Comparison of ENCODE assay signal across 16 cellular contexts in the genomic region with DNA sequence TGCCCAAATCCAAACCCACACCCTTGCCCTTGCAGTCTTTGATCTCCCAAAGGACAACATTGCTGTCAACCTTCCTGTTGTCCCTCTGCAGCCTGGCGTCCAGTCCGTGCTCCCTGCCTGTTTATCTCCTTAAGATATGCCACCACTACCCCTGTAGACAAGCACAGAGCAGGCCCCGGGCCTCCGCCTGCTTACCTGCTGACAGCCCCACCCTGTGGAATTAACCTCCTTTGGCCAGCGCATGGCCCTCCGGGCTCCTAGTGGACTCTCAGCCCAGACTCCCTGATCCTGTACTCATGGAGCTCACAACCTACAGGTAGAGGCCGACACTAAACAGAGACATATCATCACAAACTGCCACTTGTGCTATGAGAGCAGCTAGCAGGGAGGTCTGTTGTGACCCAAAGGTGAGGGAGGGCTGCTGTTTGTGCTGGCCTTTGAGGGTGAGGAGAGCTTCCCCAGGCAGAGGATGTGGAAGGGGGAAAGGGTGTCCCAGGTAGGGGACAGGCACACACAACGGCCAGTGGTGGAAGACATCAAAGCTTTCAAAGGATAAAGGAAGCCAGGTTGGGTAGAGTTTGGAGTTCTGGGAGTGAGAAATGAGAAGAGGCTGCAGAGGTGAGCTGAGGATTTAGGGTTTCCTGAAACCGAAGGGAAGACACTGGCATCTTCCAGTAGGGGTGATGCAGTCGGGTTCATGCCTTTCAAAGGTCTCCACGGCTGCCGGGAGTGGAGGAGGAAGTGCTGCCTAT.
DNase-seq lines count a peak whose midpoint lies in the region; ATAC-seq and TF ChIP-seq lines count a peak whose summit lies in the region.
"Had no signal": no experiment of that assay in that cellular context is flagged by ENCODE, and none has a peak within 500 bp of the region (broad histone marks: within the 10 kb centered on the region; RNA-seq: fewer than 3 reads in every experiment).

No MANE protein-coding gene starts in this region.

- TF ChIP-seq CTCF in Caco-2 (IDR thresholded peaks at IDR 0.05; ENCODE audit: insufficient read depth in 1 of 2, low read depth in 1 of 2, low read length in 1 of 2, severe bottlenecking in 1 of 2, unreplicated experiment in 1 of 2) (no peak), endodermal cell (conservative IDR thresholded peaks at IDR 0.05) (no peak), GM10266 (IDR thresholded peaks at IDR 0.05; ENCODE audit: control insufficient read depth, insufficient read depth, low read depth, missing control alignments) (no peak)

- H3K27me3 Mint-ChIP-seq in CD4-positive, CD25-positive, alpha-beta regulatory T cell, result peaks cover 13% of the 10 kb centered on the region
- H3K27me3 Mint-ChIP-seq in Caco-2 (ENCODE audit: insufficient read depth, unreplicated experiment) (no peaks in the 10 kb centered on the region), endodermal cell (ENCODE audit: insufficient read depth) (no peaks in the 10 kb centered on the region)

- peak overlapping the region; percentile 15 for H2AK5ac ChIP-seq in neuronal stem cell (ENCODE audit: low read depth, low read length)

- H3K27ac Mint-ChIP-seq in CD4-positive, CD25-positive, alpha-beta regulatory T cell, result peak overlapping the region in 2 of 3 donors; percentile 44 to 52
- H3K27ac Mint-ChIP-seq in Caco-2 (ENCODE audit: unreplicated experiment) (peak overlapping the region; percentile 23), endodermal cell (peak overlapping the region; percentile 3)

- H4K8ac ChIP-seq in neuronal stem cell (ENCODE audit: low read depth, low read length), result no peak overlapping the region

- H2BK5ac ChIP-seq in neuronal stem cell (ENCODE audit: low read length), result no peak overlapping the region

- ATAC-seq in CD4-positive, CD25-positive, alpha-beta regulatory T cell (ENCODE audit: low read depth in 2 of 2), result no peak
- no peak for ATAC-seq in HG03159 (IDR thresholded peaks at IDR 0.05; ENCODE audit: unreplicated experiment)

- 90 to 100% methylated on average over 4 to 12 of the region's 12 CpGs for WGBS in endodermal cell (ENCODE audit: insufficient coverage in 1 of 2, insufficient read length in 1 of 2), 2 experiments
- no CpG with 5 or more reads among the region's 12 CpGs for WGBS in neuronal stem cell (ENCODE audit: extremely low coverage in 2 of 2, insufficient read length in 2 of 2, insufficient replicate concordance in 1 of 2), 2 donors

- no peaks in the 10 kb centered on the region for H3K4me1 ChIP-seq in CD4-positive, CD25-positive, alpha-beta regulatory T cell (ENCODE audit: control insufficient read depth, insufficient read depth, low read length, poor library complexity, severe bottlenecking)
- H3K4me1 ChIP-seq in Caco-2, result peaks cover 1% of the 10 kb centered on the region
- peaks cover 20% of the 10 kb centered on the region for H3K4me1 ChIP-seq in endodermal cell (ENCODE audit: control insufficient read depth, insufficient read depth, low read length)
- H3K4me1 ChIP-seq in neuronal stem cell (ENCODE audit: control insufficient read depth in 2 of 2, insufficient read depth in 1 of 2, low read depth in 1 of 2, low read length in 2 of 2), result peaks cover 0 to 8% of the 10 kb centered on the region in 2 donors

- H3K9me3 Mint-ChIP-seq in CD4-positive, CD25-positive, alpha-beta regulatory T cell, result peaks cover 0 to 1% (median 0%) of the 10 kb centered on the region in 7 donors
- no peaks in the 10 kb centered on the region for H3K9me3 Mint-ChIP-seq in Caco-2 (ENCODE audit: unreplicated experiment)
- no peaks in the 10 kb centered on the region for H3K9me3 Mint-ChIP-seq in endodermal cell

- no peaks in the 10 kb centered on the region for H3K79me1 ChIP-seq in neuronal stem cell (ENCODE audit: low read depth, low read length)

- DNase-seq in CD4-positive, CD25-positive, alpha-beta regulatory T cell, result no peak
- DNase-seq in Caco-2, result no peak
- DNase-seq in endodermal cell, result no peak
- DNase-seq in neuronal stem cell (ENCODE audit: low spot score), result no peak
- no peak for DNase-seq in GM10266 (ENCODE audit: extremely low spot score)
- DNase-seq in NCI-H2081 treated with DMSO at 0.1 percent for 48 hours (lab: John Stamatoyannopoulos, UW), result no peak
- no peak for DNase-seq in NCI-H446 treated with DMSO at 0.1 percent for 48 hours (lab: John Stamatoyannopoulos, UW)
- DNase-seq: ACHN, C1 segment of cervical spinal cord, DMS 273 treated with DMSO at 0.1 percent for 48 hours, DND-41, HCEC 1CT, NCI-H1092 treated with DMSO at 0.1 percent for 48 hours, NCI-H2029 treated with DMSO at 0.1 percent for 48 hours, Right ventricle myocardium superior had no signal

- peaks cover 2% of the 10 kb centered on the region for H3K27me3 ChIP-seq in CD4-positive, CD25-positive, alpha-beta regulatory T cell (ENCODE audit: control insufficient read depth, insufficient read depth, low read length)
- H3K27me3 ChIP-seq in Caco-2 (replicated peaks; ENCODE audit: control insufficient read depth, insufficient read depth, low read length), result no peaks in the 10 kb centered on the region
- no peaks in the 10 kb centered on the region for H3K27me3 ChIP-seq in endodermal cell (ENCODE audit: control insufficient read depth, insufficient read depth, low read length, poor library complexity, severe bottlenecking)
- peaks cover 0 to 19% (median 0%) of the 10 kb centered on the region in 3 experiments for H3K27me3 ChIP-seq in neuronal stem cell (ENCODE audit: control insufficient read depth in 3 of 3, insufficient read depth in 3 of 3, low read depth in 1 of 3, low read length in 3 of 3)

- no peak overlapping the region for H3K23ac ChIP-seq in neuronal stem cell (ENCODE audit: low read depth, low read length, poor library complexity)

- H2BK12ac ChIP-seq in neuronal stem cell (ENCODE audit: low read length), result no peak overlapping the region

- no peak overlapping the region for H2BK120ac ChIP-seq in neuronal stem cell (ENCODE audit: low read depth, low read length)

- POLR2A ChIA-PET in Caco-2 (lab: Charles Lee), result no interaction called here

- no TSS peak for BruUV-seq in Caco-2 (replicated peaks; lab: Mats Ljungman, UMichigan)

- no peaks in the 10 kb centered on the region for H3K36me3 ChIP-seq in CD4-positive, CD25-positive, alpha-beta regulatory T cell (ENCODE audit: control insufficient read depth, insufficient read depth, low read length)
- no peaks in the 10 kb centered on the region for H3K36me3 ChIP-seq in Caco-2 (ENCODE audit: control insufficient read depth, insufficient read depth, low read length)
- no peaks in the 10 kb centered on the region for H3K36me3 ChIP-seq in endodermal cell (ENCODE audit: control insufficient read depth, insufficient read depth, low read length)
- H3K36me3 ChIP-seq in neuronal stem cell (replicated peaks in 1 of 2; ENCODE audit: control insufficient read depth in 2 of 2, insufficient read depth in 2 of 2, low read length in 2 of 2), result no peaks in the 10 kb centered on the region

- H3K4me3 Mint-ChIP-seq in CD4-positive, CD25-positive, alpha-beta regulatory T cell, result no peak overlapping the region
- no peak overlapping the region for H3K4me3 Mint-ChIP-seq in Caco-2 (ENCODE audit: unreplicated experiment)
- no peak overlapping the region for H3K4me3 Mint-ChIP-seq in endodermal cell

- no peak overlapping the region for H3K4me2 ChIP-seq in neuronal stem cell (ENCODE audit: insufficient read depth, low read length, poor library complexity, severe bottlenecking)

- no peak overlapping the region for H3K4ac ChIP-seq in neuronal stem cell (ENCODE audit: low read length)

- no peak overlapping the region for H2AFZ ChIP-seq in neuronal stem cell (ENCODE audit: low read length)

- H3K14ac ChIP-seq in neuronal stem cell (ENCODE audit: low read length), result no peak overlapping the region

- no peak overlapping the region for H3K18ac ChIP-seq in neuronal stem cell (ENCODE audit: low read length)

- H2BK15ac ChIP-seq in neuronal stem cell (ENCODE audit: low read length), result no peak overlapping the region

- H4K91ac ChIP-seq in neuronal stem cell (ENCODE audit: low read depth, low read length, poor library complexity), result no peak overlapping the region

- no peak overlapping the region for H3K27ac ChIP-seq in CD4-positive, CD25-positive, alpha-beta regulatory T cell (ENCODE audit: insufficient read depth, low read length, poor library complexity, severe bottlenecking)
- H3K27ac ChIP-seq in endodermal cell (ENCODE audit: low read depth, low read length), result no peak overlapping the region
- no peak overlapping the region for H3K27ac ChIP-seq in neuronal stem cell (replicated peaks; ENCODE audit: low read length)

- no peak overlapping the region for H3K9ac ChIP-seq in endodermal cell (ENCODE audit: extremely low read depth, low read length, poor library complexity, severe bottlenecking)
- H3K9ac ChIP-seq in neuronal stem cell (ENCODE audit: low read depth, low read length, poor library complexity), result no peak overlapping the region

- intact Hi-C loops in Caco-2 (cut with micrococcal nuclease; ENCODE audit: unreplicated experiment), result no loop called here

- H3K4me3 ChIP-seq in CD4-positive, CD25-positive, alpha-beta regulatory T cell (ENCODE audit: low read depth, low read length), result no peak overlapping the region
- no peak overlapping the region for H3K4me3 ChIP-seq in Caco-2 (ENCODE audit: low read depth, low read length)
- no peak overlapping the region for H3K4me3 ChIP-seq in endodermal cell (ENCODE audit: low read length)
- H3K4me3 ChIP-seq in neuronal stem cell (ENCODE audit: low read length in 2 of 2), result no peak overlapping the region

- CTCF ChIA-PET in Caco-2 (lab: Charles Lee), result no interaction called here

- H3K9me3 ChIP-seq in CD4-positive, CD25-positive, alpha-beta regulatory T cell (ENCODE audit: control insufficient read depth in 2 of 2, low read length in 2 of 2), result no peaks in the 10 kb centered on the region
- H3K9me3 ChIP-seq in Caco-2 (no peaks in the 10 kb centered on the region), endodermal cell (ENCODE audit: control insufficient read depth, low read length) (no peaks in the 10 kb centered on the region), neuronal stem cell (replicated peaks in 1 of 2; ENCODE audit: control insufficient read depth in 2 of 2, insufficient read depth in 1 of 2, low read depth in 1 of 2, low read length in 2 of 2) (no peaks in the 10 kb centered on the region)

- peaks cover 0 to 2% (median 0%) of the 10 kb centered on the region in 4 donors for H3K4me1 Mint-ChIP-seq in CD4-positive, CD25-positive, alpha-beta regulatory T cell
- H3K4me1 Mint-ChIP-seq in Caco-2 (ENCODE audit: low read depth, unreplicated experiment), result peaks cover 14% of the 10 kb centered on the region
- peaks cover 31% of the 10 kb centered on the region for H3K4me1 Mint-ChIP-seq in endodermal cell

- H3K36me3 Mint-ChIP-seq in CD4-positive, CD25-positive, alpha-beta regulatory T cell, result no peaks in the 10 kb centered on the region
- H3K36me3 Mint-ChIP-seq in Caco-2 (ENCODE audit: insufficient read depth, unreplicated experiment), result no peaks in the 10 kb centered on the region
- no peaks in the 10 kb centered on the region for H3K36me3 Mint-ChIP-seq in endodermal cell (ENCODE audit: low read depth)
